In the genomic region with DNA sequence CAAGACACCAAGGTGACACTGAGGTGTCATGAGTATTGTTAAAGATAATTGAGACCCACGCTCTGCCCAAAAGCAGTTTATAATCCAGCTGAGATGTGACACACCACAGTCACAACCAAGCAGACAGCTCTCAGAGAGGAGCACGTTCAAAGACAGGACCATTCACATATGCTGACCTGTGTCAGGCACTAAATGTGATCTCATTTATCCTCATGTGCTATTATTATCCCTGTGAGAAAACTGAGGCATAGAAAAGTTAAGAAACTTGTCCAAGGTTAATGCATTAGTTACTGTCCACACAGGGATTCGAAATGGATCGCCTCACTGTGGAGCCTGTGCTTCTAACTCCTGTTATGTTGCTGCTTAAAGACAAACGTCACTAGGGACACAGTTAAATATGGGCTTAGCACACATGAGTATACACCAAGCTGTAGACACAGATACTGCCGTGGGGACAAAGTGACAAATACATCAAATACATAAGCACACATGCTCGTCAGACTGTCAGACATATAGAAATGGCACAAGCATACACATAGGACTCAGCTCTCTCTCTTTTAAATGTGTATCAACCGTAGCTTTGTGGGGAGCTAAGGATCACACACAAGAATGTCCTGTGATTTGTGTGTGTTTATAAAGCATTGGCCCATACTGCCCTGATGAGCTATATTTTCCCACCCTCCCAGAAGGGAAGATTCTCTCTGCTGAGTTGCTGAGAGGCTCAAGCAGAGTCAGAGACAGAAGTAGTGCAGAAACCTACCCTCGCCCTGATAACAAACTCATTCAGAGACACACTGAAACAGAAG, we compare ENCODE assay signal across 8 cellular contexts. TPM values are rescaled to one million over a fixed set of nuclear protein-coding genes. Genes with fewer than 3 reads are reported as not detected.
A peak's percentile ranks its signal among the peaks of the same experiment; 100 is the strongest.
DNase-seq lines count a peak whose midpoint lies in the region; ATAC-seq and TF ChIP-seq lines count a peak whose summit lies in the region.

No MANE protein-coding gene starts in this region.

- H4K20me1 ChIP-seq in PC-9 (ENCODE audit: insufficient read depth) = no peaks in the 10 kb centered on the region

- H3K4me3 ChIP-seq in PC-9 (no peak overlapping the region), fibroblast of villous mesenchyme (ENCODE audit: low read depth, low read length) (no peak overlapping the region), sigmoid colon (no peak overlapping the region)

- WGBS in sigmoid colon, 2 donors = 78% methylated on average over 9 of the region's 9 CpGs

- no peaks in the 10 kb centered on the region for H3K9me2 ChIP-seq in PC-9 (ENCODE audit: insufficient read depth)

- no peak overlapping the region for H2AFZ ChIP-seq in PC-9

- H3K27ac ChIP-seq in PC-9 (no peak overlapping the region), sigmoid colon (peak overlapping the region; percentile 91 to 98 (median 95))

- TF ChIP-seq CTCF in PC-9 (conservative IDR thresholded peaks at IDR 0.05) (no peak), fibroblast of villous mesenchyme (IDR thresholded peaks at IDR 0.05; ENCODE audit: insufficient read depth, low read depth, low read length) (no peak), sigmoid colon (IDR thresholded peaks at IDR 0.05) (no peak)

- H3K9me3 ChIP-seq in PC-9 (ENCODE audit: insufficient read depth, low read depth) (no peaks in the 10 kb centered on the region), sigmoid colon (no peaks in the 10 kb centered on the region)

- H3K36me3 ChIP-seq in PC-9 (ENCODE audit: low read depth) = no peaks in the 10 kb centered on the region
- H3K36me3 ChIP-seq in sigmoid colon = no peaks in the 10 kb centered on the region

- TF ChIP-seq EP300 in sigmoid colon (IDR thresholded peaks at IDR 0.05) = peak in 1 of 4 donors; percentile 47

- BruUV-seq in PC-9 (replicated peaks; lab: Mats Ljungman, UMichigan) = no TSS peak

- peak overlapping the region; percentile 65; the same call in 1 of the 2 replicates for H3K4me2 ChIP-seq in PC-9

- peaks cover 22% of the 10 kb centered on the region for H3K4me1 ChIP-seq in PC-9 (replicated peaks; ENCODE audit: insufficient read depth)
- H3K4me1 ChIP-seq in sigmoid colon = peaks cover 0 to 60% (median 54%) of the 10 kb centered on the region in 4 donors

- no peak for TF ChIP-seq POLR2A in sigmoid colon (IDR thresholded peaks at IDR 0.05)

- no peaks in the 10 kb centered on the region; the same call in 1 of the 2 replicates for H3K79me2 ChIP-seq in PC-9 (ENCODE audit: low read depth)

- CTCF ChIA-PET in PC-9 (lab: Charles Lee) = interaction anchor here (0.6 to 2.2 kb wide), 6 partner anchors 91 to 190 kb away, joined by 3 to 25 read pairs (median 4); no protein-coding TSS in a partner anchor
- CTCF ChIA-PET in HEK293T (lab: Yijun Ruan, JAX) = interaction anchor here (0.6 to 3.1 kb wide), 12 partner anchors 9 to 274 kb away, joined by 3 to 25 read pairs (median 6); a partner anchor contains a TSS

- H3K27me3 ChIP-seq in PC-9 (ENCODE audit: insufficient read depth, low read depth) (no peaks in the 10 kb centered on the region), sigmoid colon (no peaks in the 10 kb centered on the region)

- ATAC-seq in GM19035 (IDR thresholded peaks at IDR 0.05; ENCODE audit: unreplicated experiment) = no peak

- H3F3A ChIP-seq in PC-9 (ENCODE audit: insufficient read depth, low read depth) = peaks cover 13% of the 10 kb centered on the region; the same call in 1 of the 2 replicates

- intact Hi-C loops in PC-9 (cut with micrococcal nuclease; ENCODE audit: unreplicated experiment) = loop anchor here (1.0 kb wide), 8 partner anchors 22 to 314 kb away; no protein-coding TSS in a partner anchor
- intact Hi-C loops in sigmoid colon (cut with DNase I) = loop anchor here (1.0 to 10.0 kb wide), 6 partner anchors 91 to 295 kb away; no protein-coding TSS in a partner anchor

- DNase-seq in EH (ENCODE audit: low read depth) (peak; percentile 21), PC-9 (no peak), fibroblast of villous mesenchyme (ENCODE audit: low read depth) (peak; percentile 20), sigmoid colon (no peak), HEK293T (ENCODE audit: extremely low spot score) (no peak), D341Med (ENCODE audit: low spot score) (no peak)
- DNase-seq in stimulated activated naive CD4-positive, alpha-beta T cell (lab: John Stamatoyannopoulos, UW) = no peak

- POLR2A ChIA-PET in PC-9 (lab: Charles Lee; ENCODE audit: unreplicated experiment) (no interaction called here), HEK293T (lab: Yijun Ruan, JAX) (interaction anchor here (0.6 to 1.2 kb wide), 3 partner anchors 91 to 308 kb away, joined by 3 read pairs; no protein-coding TSS in a partner anchor)

TF ChIP-seq in HEK293T, 16 proteins besides CTCF, POLR2A, EP300 and RAD21:
- no peak for TF ChIP-seq SUZ12 (IDR thresholded peaks at IDR 0.05)
- TF ChIP-seq FOXM1 (IDR thresholded peaks at IDR 0.05; ENCODE audit: borderline replicate concordance) = no peak
- no peak for TF ChIP-seq HDGF (IDR thresholded peaks at IDR 0.05; ENCODE audit: borderline replicate concordance)
- TF ChIP-seq SP1 (IDR thresholded peaks at IDR 0.05) = no peak
- no peak for TF ChIP-seq ELF4 (IDR thresholded peaks at IDR 0.05)
- TF ChIP-seq, protein P1, sequence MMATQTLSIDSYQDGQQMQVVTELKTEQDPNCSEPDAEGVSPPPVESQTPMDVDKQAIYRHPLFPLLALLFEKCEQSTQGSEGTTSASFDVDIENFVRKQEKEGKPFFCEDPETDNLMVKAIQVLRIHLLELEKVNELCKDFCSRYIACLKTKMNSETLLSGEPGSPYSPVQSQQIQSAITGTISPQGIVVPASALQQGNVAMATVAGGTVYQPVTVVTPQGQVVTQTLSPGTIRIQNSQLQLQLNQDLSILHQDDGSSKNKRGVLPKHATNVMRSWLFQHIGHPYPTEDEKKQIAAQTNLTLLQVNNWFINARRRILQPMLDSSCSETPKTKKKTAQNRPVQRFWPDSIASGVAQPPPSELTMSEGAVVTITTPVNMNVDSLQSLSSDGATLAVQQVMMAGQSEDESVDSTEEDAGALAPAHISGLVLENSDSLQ (IDR thresholded peaks at IDR 0.05) = no peak

RNA-seq across cellular contexts. Expression of a gene that starts 3.5 kb away (rescaled TPM):
- 27.4 and 38.0 TPM in 2 replicates for total RNA-seq in PC-9 (2021)
- total RNA-seq in fibroblast of villous mesenchyme = 13.9 and 14.7 TPM in 2 replicates
- 10 to 100 TPM; 11.1 to 11.4 (median 11.3) TPM for total RNA-seq in sigmoid colon
- polyA plus RNA-seq in sigmoid colon = 10 to 100 TPM in 1 of 3 donors, 1 to 10 TPM in 2; 4.8 to 34.9 (median 7.2) TPM

RNA-seq across cellular contexts. Expression of a gene that starts 13.6 kb away (rescaled TPM):
- 1.1 TPM in 2 replicates for total RNA-seq in PC-9 (2021)
- not detected in 2 replicates for total RNA-seq in fibroblast of villous mesenchyme
- 100 to 1,000 TPM in 2 of 4 donors, 10 to 100 TPM in 2; 60.7 to 153 (median 102) TPM for total RNA-seq in sigmoid colon
- 1 to 10 TPM in 2 of 3 donors, under 1 TPM in 1; 0.92 to 5.7 (median 1.8) TPM for polyA plus RNA-seq in sigmoid colon

RNA-seq across cellular contexts. Expression of a gene that starts 20.6 kb away (rescaled TPM):
- total RNA-seq in PC-9 (2021) = not detected in 2 replicates
- total RNA-seq in fibroblast of villous mesenchyme = not detected in 2 replicates
- under 1 TPM; under 0.01 to 0.36 (median 0.27) TPM for total RNA-seq in sigmoid colon
- polyA plus RNA-seq in sigmoid colon = under 1 TPM in 1 of 3 donors, not detected in 2; 0.22 TPM

RNA-seq across cellular contexts. Expression of a gene that starts 32.0 kb away (rescaled TPM):
- total RNA-seq in PC-9 (2021) (not detected in 2 replicates), fibroblast of villous mesenchyme (under 0.01 TPM in 1 of 2 replicates, not detected in the other), sigmoid colon (under 1 TPM in 2 of 4 donors, not detected in 2; 0.27 to 0.36 TPM)
- 1 to 10 TPM in 1 of 3 donors, under 1 TPM in 1, not detected in 1; 0.23 to 1.3 TPM for polyA plus RNA-seq in sigmoid colon

RNA-seq across cellular contexts. Expression of a gene that starts 49.5 kb away (rescaled TPM):
- not detected in 2 replicates for total RNA-seq in PC-9 (2021)
- not detected in 2 replicates for total RNA-seq in fibroblast of villous mesenchyme
- total RNA-seq in sigmoid colon = 1 to 10 TPM in 1 of 4 donors, under 1 TPM in 1, not detected in 2; 0.27 to 3.0 TPM
- polyA plus RNA-seq in sigmoid colon = under 1 TPM in 1 of 3 donors, not detected in 2; 0.22 TPM

Comparison
In these comparisons a context has a peak if more than half of its experiments do, and no peak if none do; other contexts are left out.
1. DNase-seq: peak in EH (single experiment) and fibroblast of villous mesenchyme (single experiment); none in PC-9 (0 of 2), sigmoid colon (single experiment), HEK293T (single experiment), D341Med (single experiment) and stimulated activated naive CD4-positive, alpha-beta T cell (0 of 6).
2. RNA of a gene that starts 13.6 kb away (total RNA-seq): 60.7 to 153 TPM in sigmoid colon; 1.1 TPM in PC-9 and not detected in fibroblast of villous mesenchyme; every median in the first group is over 10 times any median in the second.